In genomic region chr17:64497565-64498035, GRCh38 we compare ENCODE assay signal across 7 cellular contexts. TPM values are rescaled to one million over a fixed set of nuclear protein-coding genes. Genes with fewer than 3 reads are reported as not detected.
A peak's percentile ranks its signal among the peaks of the same experiment; 100 is the strongest.
DNase-seq lines count a peak whose midpoint lies in the region; ATAC-seq and TF ChIP-seq lines count a peak whose summit lies in the region.

No MANE protein-coding gene starts in this region.

- TF ChIP-seq POLR2A in esophagus muscularis mucosa (IDR thresholded peaks at IDR 0.05; ENCODE audit: low read depth) (no peak), gastrocnemius medialis (IDR thresholded peaks at IDR 0.05) (no peak)

- H3K9me3 ChIP-seq in esophagus muscularis mucosa (no peaks in the 10 kb centered on the region), gastrocnemius medialis (no peaks in the 10 kb centered on the region)

- ATAC-seq in gastrocnemius medialis, result no peak
- no peak for ATAC-seq in HG03159 (IDR thresholded peaks at IDR 0.05; ENCODE audit: unreplicated experiment)
- no peak for ATAC-seq in GM21423 (IDR thresholded peaks at IDR 0.05; ENCODE audit: unreplicated experiment)

- DNase-seq in H7, result no peak
- peak; percentile 35 for DNase-seq in RWPE1 (ENCODE audit: low spot score)
- no peak for DNase-seq in esophagus muscularis mucosa (ENCODE audit: extremely low spot score)
- no peak for DNase-seq in gastrocnemius medialis
- no peak for DNase-seq in activated gamma-delta T cell (lab: John Stamatoyannopoulos, UW)

- intact Hi-C loops in esophagus muscularis mucosa (cut with DNase I) (no loop called here), gastrocnemius medialis (cut with DNase I; ENCODE audit: low total_unique reads) (loop anchor here (1.0 to 2.0 kb wide), 2 partner anchors 9 to 77 kb away; partner anchors contain the start of genes CEP95 and DDX5)

- peaks cover 53 to 90% (median 76%) of the 10 kb centered on the region in 4 donors for H3K4me1 ChIP-seq in esophagus muscularis mucosa
- H3K4me1 ChIP-seq in gastrocnemius medialis, result peaks cover 21 to 49% of the 10 kb centered on the region in 2 donors

- H3K36me3 ChIP-seq in H7 (replicated peaks; ENCODE audit: control insufficient read depth, insufficient read depth, low read length) (peaks cover 33% of the 10 kb centered on the region), esophagus muscularis mucosa (peaks cover 38 to 59% (median 54%) of the 10 kb centered on the region in 4 donors), gastrocnemius medialis (peaks cover under 1 to 53% of the 10 kb centered on the region in 2 donors)

- no peak for TF ChIP-seq EP300 in esophagus muscularis mucosa (IDR thresholded peaks at IDR 0.05)

- peak overlapping the region; percentile 86 for H3K4me3 ChIP-seq in H7 (ENCODE audit: insufficient read depth, low read depth, low read length)
- peak overlapping the region; percentile 66 to 79 (median 76) for H3K4me3 ChIP-seq in esophagus muscularis mucosa
- H3K4me3 ChIP-seq in gastrocnemius medialis, result peak overlapping the region; percentile 72 to 86 (median 77)

- TF ChIP-seq CTCF in RWPE1 (conservative IDR thresholded peaks at IDR 0.05; ENCODE audit: low read depth) (peak; percentile 24; the same call in 1 of the 2 replicates), esophagus muscularis mucosa (IDR thresholded peaks at IDR 0.05) (no peak), gastrocnemius medialis (IDR thresholded peaks at IDR 0.05 in 4 of 5, conservative IDR thresholded peaks at IDR 0.05 in 1 of 5) (no peak)

- peak overlapping the region; percentile 90 for H3K27ac ChIP-seq in RWPE1
- H3K27ac ChIP-seq in esophagus muscularis mucosa (replicated peaks in 1 of 4), result peak overlapping the region; percentile 77 to 86 (median 82)
- H3K27ac ChIP-seq in gastrocnemius medialis, result peak overlapping the region; percentile 78 to 86 (median 82)

- CTCF ChIA-PET in RWPE1 (lab: Yijun Ruan, JAX), result interaction anchor here (0.7 to 1.1 kb wide), 2 partner anchors 39 to 58 kb away, joined by 3 to 4 read pairs; no protein-coding TSS in a partner anchor

- H3K27me3 ChIP-seq in H7 (ENCODE audit: control insufficient read depth, insufficient read depth, low read length) (no peaks in the 10 kb centered on the region), esophagus muscularis mucosa (no peaks in the 10 kb centered on the region), gastrocnemius medialis (no peaks in the 10 kb centered on the region)

- in situ Hi-C loops in gastrocnemius medialis (cut with MboI; ENCODE audit: low sequenced_read_pairs in 4 of 4), result no loop called here

- POLR2A ChIA-PET in RWPE1 (lab: Yijun Ruan, JAX; ENCODE audit: low non-redundant PET), result no interaction called here

- 35% methylated on average over 4 of the region's 4 CpGs for WGBS in esophagus muscularis mucosa

RNA-seq across cellular contexts. Expression of gene POLG2, which starts 0.7 kb away (rescaled TPM):
- 42.3 and 47.8 TPM in 2 replicates for total RNA-seq in H7 (2014; rRNA removed; shearing (Covaris generic))
- total RNA-seq in esophagus muscularis mucosa (1 to 10 TPM; 3.2 to 5.0 (median 3.3) TPM), gastrocnemius medialis (1 to 10 TPM; 1.4 to 5.6 (median 2.6) TPM)

RNA-seq across cellular contexts. Expression of gene DDX5, which starts 8.5 kb away (rescaled TPM):
- total RNA-seq in H7 (2014; rRNA removed; shearing (Covaris generic)), result 163 and 238 TPM in 2 replicates
- total RNA-seq in esophagus muscularis mucosa (100 to 1,000 TPM; 422 to 728 (median 528) TPM), gastrocnemius medialis (100 to 1,000 TPM; 450 to 771 (median 541) TPM)

RNA-seq across cellular contexts. Expression of gene CEP95, which starts 9.2 kb away (rescaled TPM):
- 18.5 and 45.6 TPM in 2 replicates for total RNA-seq in H7 (2014; rRNA removed; shearing (Covaris generic))
- total RNA-seq in esophagus muscularis mucosa, result 10 to 100 TPM; 24.6 to 39.5 (median 34.8) TPM
- total RNA-seq in gastrocnemius medialis, result 10 to 100 TPM in 3 of 4 donors, 1 to 10 TPM in 1; 6.5 to 18.8 (median 17.7) TPM

RNA-seq across cellular contexts. Expression of gene MILR1, which starts 48.7 kb away (rescaled TPM):
- 0.70 and 1.5 TPM in 2 replicates for total RNA-seq in H7 (2014; rRNA removed; shearing (Covaris generic))
- 1 to 10 TPM; 2.9 to 6.6 (median 4.2) TPM for total RNA-seq in esophagus muscularis mucosa
- total RNA-seq in gastrocnemius medialis, result 1 to 10 TPM in 2 of 4 donors, under 1 TPM in 1, not detected in 1; 0.76 to 3.3 (median 2.2) TPM
